11 cellular contexts compared by ENCODE assay signal in genomic region chr2:120224735-120225548, GRCh38. TPM values are rescaled to one million over a fixed set of nuclear protein-coding genes. Genes with fewer than 3 reads are reported as not detected.
DNase-seq lines count a peak whose midpoint lies in the region; ATAC-seq and TF ChIP-seq lines count a peak whose summit lies in the region.
"Had no signal": no experiment of that assay in that cellular context is flagged by ENCODE, and none has a peak within 500 bp of the region (broad histone marks: within the 10 kb centered on the region; RNA-seq: fewer than 3 reads in every experiment).

No MANE protein-coding gene starts in this region.

- H3K4me1 Mint-ChIP-seq in stimulated activated naive CD8-positive, alpha-beta T cell treated with anti-CD3 and anti-CD28 coated beads, Interleukin-15, Interleukin-2, amounts not matched to agents 100 ng/mL and 50 ng/mL, for 24 hours (ENCODE audit: low read depth) = peaks cover 70% of the 10 kb centered on the region
- H3K4me1 Mint-ChIP-seq in glutamatergic neuron (ENCODE audit: low read depth, unreplicated experiment) (peaks cover 18% of the 10 kb centered on the region), GM23338 (peaks cover 18% of the 10 kb centered on the region)

- no peak overlapping the region for H3K4me2 ChIP-seq in GM23338

- peaks cover 26% of the 10 kb centered on the region for H3K36me3 Mint-ChIP-seq in stimulated activated naive CD8-positive, alpha-beta T cell treated with anti-CD3 and anti-CD28 coated beads, Interleukin-15, Interleukin-2, amounts not matched to agents 100 ng/mL and 50 ng/mL, for 24 hours (ENCODE audit: low read depth)
- H3K36me3 Mint-ChIP-seq in glutamatergic neuron (ENCODE audit: unreplicated experiment) (peaks cover 8% of the 10 kb centered on the region), GM23338 (ENCODE audit: low read depth) (peaks cover 20% of the 10 kb centered on the region)

- no peaks in the 10 kb centered on the region for H3K27me3 Mint-ChIP-seq in stimulated activated naive CD8-positive, alpha-beta T cell treated with anti-CD3 and anti-CD28 coated beads, Interleukin-15, Interleukin-2, amounts not matched to agents 100 ng/mL and 50 ng/mL, for 24 hours
- H3K27me3 Mint-ChIP-seq in glutamatergic neuron (ENCODE audit: unreplicated experiment) (peaks cover 4% of the 10 kb centered on the region), GM23338 (ENCODE audit: insufficient read depth, low read depth, poor library complexity) (peaks cover 35% of the 10 kb centered on the region)

- intact Hi-C loops in upper lobe of right lung (cut with DNase I) = loop anchor here (10.0 kb wide), 1 partner anchor 90 kb away; no protein-coding TSS in a partner anchor

- peaks cover 11% of the 10 kb centered on the region; the same call in 1 of the 2 replicates for H4K20me1 ChIP-seq in GM23338 (replicated peaks; ENCODE audit: insufficient read depth)

- TF ChIP-seq CTCF in glutamatergic neuron (IDR thresholded peaks at IDR 0.05; ENCODE audit: partially characterized antibody, unreplicated experiment) = no peak
- TF ChIP-seq CTCF in upper lobe of right lung (IDR thresholded peaks at IDR 0.05) = no peak
- no peak for TF ChIP-seq CTCF in GM23338 (conservative IDR thresholded peaks at IDR 0.05; ENCODE audit: low read depth in 2 of 2)
- TF ChIP-seq CTCF in omental fat pad (IDR thresholded peaks at IDR 0.05) = no peak

- H3K4me1 ChIP-seq in upper lobe of right lung = peaks cover 32% of the 10 kb centered on the region
- H3K4me1 ChIP-seq in GM23338 (ENCODE audit: insufficient read depth) = no peaks in the 10 kb centered on the region; the same call in 1 of the 2 replicates

- no peak overlapping the region for H3K27ac Mint-ChIP-seq in stimulated activated naive CD8-positive, alpha-beta T cell treated with anti-CD3 and anti-CD28 coated beads, Interleukin-15, Interleukin-2, amounts not matched to agents 100 ng/mL and 50 ng/mL, for 24 hours
- H3K27ac Mint-ChIP-seq in glutamatergic neuron (ENCODE audit: unreplicated experiment) (no peak overlapping the region), GM23338 (no peak overlapping the region)

- no peak for DNase-seq in stimulated activated naive CD8-positive, alpha-beta T cell treated with anti-CD3 and anti-CD28 coated beads, Interleukin-15, Interleukin-2, amounts not matched to agents 100 U/mL and 50 U/mL, for 24 hours
- DNase-seq in NCI-H774 (lab: John Stamatoyannopoulos, UW) (peak; percentile 87), glutamatergic neuron (no peak), upper lobe of right lung (peak; percentile 46), GM23338 (ENCODE audit: low spot score) (no peak), omental fat pad (ENCODE audit: low spot score) (no peak), SIG-M5 treated with dmso at 0.1 percent for 504 hours (lab: John Stamatoyannopoulos, UW; ENCODE audit: unreplicated experiment) (no peak)
- DNase-seq: activated gamma-delta T cell, midbrain had no signal

- no peaks in the 10 kb centered on the region for H3K36me3 ChIP-seq in upper lobe of right lung
- H3K36me3 ChIP-seq in GM23338 (ENCODE audit: insufficient read depth) = no peaks in the 10 kb centered on the region; the same call in 1 of the 2 replicates

- H3K9me3 Mint-ChIP-seq in stimulated activated naive CD8-positive, alpha-beta T cell treated with anti-CD3 and anti-CD28 coated beads, Interleukin-15, Interleukin-2, amounts not matched to agents 100 ng/mL and 50 ng/mL, for 24 hours = no peaks in the 10 kb centered on the region
- peaks cover 13% of the 10 kb centered on the region for H3K9me3 Mint-ChIP-seq in glutamatergic neuron (ENCODE audit: unreplicated experiment)
- peaks cover 13% of the 10 kb centered on the region for H3K9me3 Mint-ChIP-seq in GM23338

- H3K9me3 ChIP-seq in upper lobe of right lung = no peaks in the 10 kb centered on the region

- peaks cover 14% of the 10 kb centered on the region for H3K79me2 ChIP-seq in GM23338 (replicated peaks; ENCODE audit: insufficient read depth)

- no peak overlapping the region for H2AFZ ChIP-seq in GM23338
- H2AFZ ChIP-seq: hepatocyte had no signal

- no peak overlapping the region for H3K27ac ChIP-seq in upper lobe of right lung
- H3K27ac ChIP-seq in GM23338 (ENCODE audit: low read depth) = no peak overlapping the region

- ATAC-seq in stimulated activated naive CD8-positive, alpha-beta T cell treated with anti-CD3 and anti-CD28 coated beads, Interleukin-15, Interleukin-2, amounts not matched to agents 100 U/mL and 50 U/mL, for 24 hours = no peak
- ATAC-seq in upper lobe of right lung (no peak), GM23338 (no peak), omental fat pad (ENCODE audit: low FRiP score) (no peak)

- no peaks in the 10 kb centered on the region for H3F3A ChIP-seq in GM23338 (replicated peaks; ENCODE audit: low read depth)

- H3K27me3 ChIP-seq in upper lobe of right lung (no peaks in the 10 kb centered on the region), GM23338 (ENCODE audit: insufficient read depth) (peaks cover 29% of the 10 kb centered on the region)
- H3K27me3 ChIP-seq: hepatocyte had no signal

- H3K4me3 Mint-ChIP-seq in stimulated activated naive CD8-positive, alpha-beta T cell treated with anti-CD3 and anti-CD28 coated beads, Interleukin-15, Interleukin-2, amounts not matched to agents 100 ng/mL and 50 ng/mL, for 24 hours = peak overlapping the region; percentile 81
- peak overlapping the region; percentile 38 for H3K4me3 Mint-ChIP-seq in glutamatergic neuron (ENCODE audit: unreplicated experiment)
- H3K4me3 Mint-ChIP-seq in GM23338 = no peak overlapping the region; the same call in 2 of the 3 replicates

- no peak overlapping the region for H3K4me3 ChIP-seq in upper lobe of right lung
- H3K4me3 ChIP-seq in GM23338 = no peak overlapping the region

- H3K9me2 ChIP-seq in GM23338 (ENCODE audit: insufficient read depth) = peaks cover 6% of the 10 kb centered on the region; the same call in 1 of the 2 replicates

TF ChIP-seq in GM23338, 12 proteins besides CTCF, POLR2A, EP300 and RAD21 (continues in another document):
- no peak for TF ChIP-seq EZH2 (IDR thresholded peaks at IDR 0.05; ENCODE audit: low read depth, unreplicated experiment)
- no peak for TF ChIP-seq ZNF331 (CRISPR knock-in tag; IDR thresholded peaks at IDR 0.05; ENCODE audit: low read depth)
- TF ChIP-seq REST (IDR thresholded peaks at IDR 0.05; ENCODE audit: unreplicated experiment) = no peak
- no peak for TF ChIP-seq NANOG (IDR thresholded peaks at IDR 0.05; ENCODE audit: borderline replicate concordance)
- no peak for TF ChIP-seq ETS1 (IDR thresholded peaks at IDR 0.05)
- no peak for TF ChIP-seq EZH2phosphoT487 (IDR thresholded peaks at IDR 0.05; ENCODE audit: unreplicated experiment)
- no peak for TF ChIP-seq CREB1 (CRISPR knock-in tag; IDR thresholded peaks at IDR 0.05; ENCODE audit: low read depth)

RNA-seq across cellular contexts. Expression of gene TMEM185B, which starts 1.7 kb away (rescaled TPM):
- total RNA-seq in glutamatergic neuron (ENCODE audit: unreplicated experiment) (12.3 TPM), upper lobe of right lung (26.6 TPM), omental fat pad (10 to 100 TPM; 21.5 to 31.7 (median 25.1) TPM)
- 15.2 and 24.4 TPM in 2 replicates for total RNA-seq in GM23338 (2014; rRNA removed; shearing (Covaris generic))
- polyA plus RNA-seq in GM23338 (2016; fragmentation: Nextera tagmentation; extraction: Ambion mirVana) = 3.9 and 6.1 TPM in 2 replicates

RNA-seq across cellular contexts. Expression of gene RALB, which starts 27.7 kb away (rescaled TPM):
- 16.4 TPM for total RNA-seq in glutamatergic neuron (ENCODE audit: unreplicated experiment)
- total RNA-seq in upper lobe of right lung = 65.9 TPM
- total RNA-seq in GM23338 (2014; rRNA removed; shearing (Covaris generic)) = 16.4 and 17.4 TPM in 2 replicates
- 15.2 and 16.2 TPM in 2 replicates for polyA plus RNA-seq in GM23338 (2016; fragmentation: Nextera tagmentation; extraction: Ambion mirVana)
- 10 to 100 TPM; 41.5 to 74.2 (median 51.4) TPM for total RNA-seq in omental fat pad

Comparison
In these comparisons a context has a peak if more than half of its experiments do, and no peak if none do; other contexts are left out.
1. DNase-seq: peak in NCI-H774 (single experiment) and upper lobe of right lung (single experiment); none in stimulated activated naive CD8-positive, alpha-beta T cell treated with anti-CD3 and anti-CD28 coated beads, Interleukin-15, Interleukin-2, amounts not matched to agents 100 U/mL and 50 U/mL, for 24 hours (single experiment), glutamatergic neuron (single experiment), GM23338 (single experiment), omental fat pad (single experiment) and SIG-M5 treated with dmso at 0.1 percent for 504 hours (single experiment).